Comparison of ENCODE assay signal across 13 cellular contexts in the genomic region with DNA sequence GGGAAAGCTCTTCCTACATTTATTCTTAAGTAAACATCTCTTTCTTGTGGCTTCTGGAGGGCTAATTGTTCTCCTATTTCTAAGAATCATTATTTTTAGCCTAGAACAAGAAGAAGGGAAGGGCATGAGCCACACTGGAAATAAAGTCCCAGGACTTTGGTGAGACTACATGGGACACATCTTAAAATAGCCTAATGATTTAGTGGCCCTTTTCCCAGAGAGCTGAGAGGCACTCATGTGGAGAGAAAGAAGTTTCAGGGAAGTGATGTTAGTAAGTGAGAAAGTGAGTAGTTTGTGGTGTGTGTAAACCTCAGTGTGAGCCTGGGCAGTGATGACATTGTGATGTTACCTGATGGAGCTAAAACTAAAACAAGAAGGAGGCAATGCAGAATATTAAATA. TPM values are rescaled to one million over a fixed set of nuclear protein-coding genes. Genes with fewer than 3 reads are reported as not detected.
DNase-seq lines count a peak whose midpoint lies in the region; ATAC-seq lines count a peak whose summit lies in the region.
"Had no signal": no experiment of that assay in that cellular context is flagged by ENCODE, and none has a peak within 500 bp of the region (broad histone marks: within the 10 kb centered on the region; RNA-seq: fewer than 3 reads in every experiment).

No MANE protein-coding gene starts in this region.

- ATAC-seq in HG02610 (IDR thresholded peaks at IDR 0.05; ENCODE audit: unreplicated experiment), result peak; percentile 54
- peak; percentile 62 to 85 for ATAC-seq in activated naive CD4-positive, alpha-beta T cell treated with anti-CD3 and anti-CD28 coated beads, Interleukin-2, amount 50 U/mL, for 72 hours
- ATAC-seq in naive thymus-derived CD8-positive, alpha-beta T cell, result no peak

- H3K27me3 Mint-ChIP-seq in activated CD4-positive, alpha-beta T cell treated with anti-CD3 and anti-CD28 coated beads, Interleukin-2, amount 10 ng/mL, durations not matched to agents 24 days and 14 days, result no peaks in the 10 kb centered on the region
- no peaks in the 10 kb centered on the region for H3K27me3 Mint-ChIP-seq in naive thymus-derived CD8-positive, alpha-beta T cell

- H3K36me3 Mint-ChIP-seq in activated CD4-positive, alpha-beta T cell treated with anti-CD3 and anti-CD28 coated beads, Interleukin-2, amount 10 ng/mL, durations not matched to agents 24 days and 14 days (ENCODE audit: low read depth), result peaks cover 67% of the 10 kb centered on the region
- H3K36me3 Mint-ChIP-seq in activated naive CD4-positive, alpha-beta T cell treated with anti-CD3 and anti-CD28 coated beads, Interleukin-2, amount 50 U/mL, for 72 hours, result peaks cover 12 to 54% of the 10 kb centered on the region in 2 donors
- peaks cover 21 to 88% (median 44%) of the 10 kb centered on the region in 3 donors for H3K36me3 Mint-ChIP-seq in naive thymus-derived CD8-positive, alpha-beta T cell

- POLR2A ChIA-PET in naive thymus-derived CD8-positive, alpha-beta T cell (lab: Charles Lee), result interaction anchor here (0.8 kb wide), 1 partner anchor 15 kb away, joined by 3 read pairs; the partner anchor contains the start of gene ITGA4

- intact Hi-C loops in activated CD4-positive, alpha-beta T cell treated with anti-CD3 and anti-CD28 coated beads, Interleukin-2, amount 10 ng/mL, durations not matched to agents 24 days and 14 days (cut with micrococcal nuclease), result no loop called here

- H3K27ac Mint-ChIP-seq in activated CD4-positive, alpha-beta T cell treated with anti-CD3 and anti-CD28 coated beads, Interleukin-2, amount 10 ng/mL, durations not matched to agents 24 days and 14 days, result peak overlapping the region; percentile 61
- H3K27ac Mint-ChIP-seq in activated naive CD4-positive, alpha-beta T cell treated with anti-CD3 and anti-CD28 coated beads, Interleukin-2, amount 50 U/mL, for 72 hours, result peak overlapping the region; percentile 50 to 73
- H3K27ac Mint-ChIP-seq in naive thymus-derived CD8-positive, alpha-beta T cell, result peak overlapping the region; percentile 10 to 87 (median 60)

- DNase-seq in activated CD4-positive, alpha-beta T cell treated with anti-CD3 and anti-CD28 coated beads, Interleukin-2, amount 10 ng/mL, durations not matched to agents 24 days and 14 days, result peak; percentile 57
- no peak for DNase-seq in activated CD4-positive, alpha-beta T cell treated with anti-CD3 and anti-CD28 coated beads, Interleukin-2, amount 50 U/mL, for 48 hours
- no peak for DNase-seq in activated naive CD4-positive, alpha-beta T cell treated with anti-CD3 and anti-CD28 coated beads, Interleukin-2, amount 50 U/mL, for 72 hours (ENCODE audit: low spot score in 2 of 2)
- no peak for DNase-seq in naive thymus-derived CD8-positive, alpha-beta T cell
- DNase-seq in SHP77 (lab: John Stamatoyannopoulos, UW) (no peak), cerebellar nuclear complex (lab: John Stamatoyannopoulos, UW) (no peak), T1000 (lab: John Stamatoyannopoulos, UW) (no peak)
- DNase-seq: ACHN, islet precursor cell, MM.1S, SHP77 treated with DMSO at 0.1 percent for 48 hours had no signal

- peaks cover 8% of the 10 kb centered on the region for H3K9me3 Mint-ChIP-seq in activated CD4-positive, alpha-beta T cell treated with anti-CD3 and anti-CD28 coated beads, Interleukin-2, amount 10 ng/mL, durations not matched to agents 24 days and 14 days
- peaks cover 0 to 4% of the 10 kb centered on the region in 2 donors for H3K9me3 Mint-ChIP-seq in activated naive CD4-positive, alpha-beta T cell treated with anti-CD3 and anti-CD28 coated beads, Interleukin-2, amount 50 U/mL, for 72 hours
- H3K9me3 Mint-ChIP-seq in naive thymus-derived CD8-positive, alpha-beta T cell, result no peaks in the 10 kb centered on the region

- peaks cover 71% of the 10 kb centered on the region for H3K4me1 Mint-ChIP-seq in activated CD4-positive, alpha-beta T cell treated with anti-CD3 and anti-CD28 coated beads, Interleukin-2, amount 10 ng/mL, durations not matched to agents 24 days and 14 days
- peaks cover 42 to 86% (median 77%) of the 10 kb centered on the region in 4 donors for H3K4me1 Mint-ChIP-seq in naive thymus-derived CD8-positive, alpha-beta T cell

- peak overlapping the region; percentile 56 for H3K4me3 Mint-ChIP-seq in activated CD4-positive, alpha-beta T cell treated with anti-CD3 and anti-CD28 coated beads, Interleukin-2, amount 10 ng/mL, durations not matched to agents 24 days and 14 days
- peak overlapping the region in 8 of 10 donors; percentile 5 to 72 (median 32) for H3K4me3 Mint-ChIP-seq in naive thymus-derived CD8-positive, alpha-beta T cell
- H3K4me3 Mint-ChIP-seq: neural crest cell had no signal

RNA-seq across cellular contexts. Expression of gene ITGA4, which starts 14.6 kb away (rescaled TPM):
- total RNA-seq in activated CD4-positive, alpha-beta T cell treated with anti-CD3 and anti-CD28 coated beads, Interleukin-2, amount 10 ng/mL, durations not matched to agents 24 days and 14 days, result 106 and 109 TPM in 2 replicates
- total RNA-seq in activated naive CD4-positive, alpha-beta T cell treated with anti-CD3 and anti-CD28 coated beads, Interleukin-2, amount 50 U/mL, for 72 hours, result 10 to 100 TPM; 27.2 to 62.3 TPM
- total RNA-seq in naive thymus-derived CD8-positive, alpha-beta T cell, result 100 to 1,000 TPM; 206 to 210 TPM
- 100 to 1,000 TPM in 2 of 3 donors, 10 to 100 TPM in 1; 88.1 to 128 (median 121) TPM for polyA plus RNA-seq in naive thymus-derived CD8-positive, alpha-beta T cell

Comparison
In these comparisons a context has a peak if more than half of its experiments do, and no peak if none do; other contexts are left out.
1. ATAC-seq: peak in HG02610 (single experiment) and activated naive CD4-positive, alpha-beta T cell treated with anti-CD3 and anti-CD28 coated beads, Interleukin-2, amount 50 U/mL, for 72 hours (2 of 2); none in naive thymus-derived CD8-positive, alpha-beta T cell (0 of 2).
2. Peak in every context shown above with its lines, with median percentiles within 50 percentile points of each other: H3K27ac Mint-ChIP-seq.